8 cellular contexts compared by ENCODE assay signal in genomic region chr2:113325161-113325731, GRCh38. TPM values are rescaled to one million over a fixed set of nuclear protein-coding genes. Genes with fewer than 3 reads are reported as not detected.
A peak's percentile ranks its signal among the peaks of the same experiment; 100 is the strongest.
DNase-seq lines count a peak whose midpoint lies in the region; ATAC-seq and TF ChIP-seq lines count a peak whose summit lies in the region.
"Not testable (repeated sequence)": the region's sequence is repeated elsewhere in the genome, so short reads cannot be mapped to it uniquely, and the experiment has no call there.

No MANE protein-coding gene starts in this region.

- CTCF ChIA-PET in activated naive CD4-positive, alpha-beta T cell treated with anti-CD3 and anti-CD28 coated beads, Interleukin-2, amount 10 ng/mL, durations not matched to agents 7 days and 5 days (lab: Charles Lee), result not testable (repeated sequence)

- peaks cover 9 to 28% (median 20%) of the 10 kb centered on the region in 10 experiments for H3K4me1 ChIP-seq in BLaER1 treated with 17β-estradiol and CSF1 and Interleukin-3, amounts not matched to agents 10 nM and 100 nM
- H3K4me1 ChIP-seq in RWPE2 (ENCODE audit: insufficient read depth, poor library complexity, severe bottlenecking), result peaks cover 27% of the 10 kb centered on the region
- not testable (repeated sequence) for H3K4me1 ChIP-seq in endodermal cell (ENCODE audit: control insufficient read depth, insufficient read depth, low read length)

- H3K4me1 Mint-ChIP-seq in activated naive CD4-positive, alpha-beta T cell treated with anti-CD3 and anti-CD28 coated beads, Interleukin-2, amount 10 ng/mL, durations not matched to agents 7 days and 5 days, result peaks cover 13% of the 10 kb centered on the region
- peaks cover 17% of the 10 kb centered on the region for H3K4me1 Mint-ChIP-seq in endodermal cell
- peaks cover 11 to 14% (median 13%) of the 10 kb centered on the region in 4 donors for H3K4me1 Mint-ChIP-seq in naive thymus-derived CD8-positive, alpha-beta T cell
- peaks cover 18 to 25% of the 10 kb centered on the region in 2 donors for H3K4me1 Mint-ChIP-seq in stimulated activated naive B cell treated with anti-CD40 and anti-IgM and Interleukin-4, amounts not matched to agents 10 μg/mL and 1 μg/mL and 100 μg/mL, for 72 hours

- peak overlapping the region; percentile 32 for H3K4me3 Mint-ChIP-seq in activated naive CD4-positive, alpha-beta T cell treated with anti-CD3 and anti-CD28 coated beads, Interleukin-2, amount 10 ng/mL, durations not matched to agents 7 days and 5 days
- H3K4me3 Mint-ChIP-seq in endodermal cell, result peak overlapping the region; percentile 64
- peak overlapping the region; percentile 64 to 90 (median 74) for H3K4me3 Mint-ChIP-seq in naive thymus-derived CD8-positive, alpha-beta T cell
- peak overlapping the region; percentile 79 to 82 for H3K4me3 Mint-ChIP-seq in stimulated activated naive B cell treated with anti-CD40 and anti-IgM and Interleukin-4, amounts not matched to agents 10 μg/mL and 1 μg/mL and 100 μg/mL, for 72 hours

- peaks cover 55% of the 10 kb centered on the region for H3K27me3 Mint-ChIP-seq in activated naive CD4-positive, alpha-beta T cell treated with anti-CD3 and anti-CD28 coated beads, Interleukin-2, amount 10 ng/mL, durations not matched to agents 7 days and 5 days
- H3K27me3 Mint-ChIP-seq in endodermal cell (ENCODE audit: insufficient read depth), result peaks cover 64% of the 10 kb centered on the region
- H3K27me3 Mint-ChIP-seq in naive thymus-derived CD8-positive, alpha-beta T cell, result peaks cover 0 to 15% (median 2%) of the 10 kb centered on the region in 5 donors
- peaks cover 32 to 39% of the 10 kb centered on the region in 2 donors for H3K27me3 Mint-ChIP-seq in stimulated activated naive B cell treated with anti-CD40 and anti-IgM and Interleukin-4, amounts not matched to agents 10 μg/mL and 1 μg/mL and 100 μg/mL, for 72 hours

- H3K27ac Mint-ChIP-seq in activated naive CD4-positive, alpha-beta T cell treated with anti-CD3 and anti-CD28 coated beads, Interleukin-2, amount 10 ng/mL, durations not matched to agents 7 days and 5 days; stimulated activated naive B cell treated with anti-CD40 and anti-IgM and Interleukin-4, amounts not matched to agents 10 μg/mL and 1 μg/mL and 100 μg/mL, for 72 hours: not testable (repeated sequence)
- H3K27ac Mint-ChIP-seq in endodermal cell, result peak overlapping the region; percentile 48
- peak overlapping the region in 3 of 10 donors; percentile 35 to 72 (median 56) for H3K27ac Mint-ChIP-seq in naive thymus-derived CD8-positive, alpha-beta T cell

- WGBS in endodermal cell (ENCODE audit: insufficient coverage in 1 of 2, insufficient read length in 1 of 2), 2 experiments, result 15 to 36% methylated on average over 3 to 13 of the region's 14 CpGs

- H3K9me3 Mint-ChIP-seq in activated naive CD4-positive, alpha-beta T cell treated with anti-CD3 and anti-CD28 coated beads, Interleukin-2, amount 10 ng/mL, durations not matched to agents 7 days and 5 days; endodermal cell; naive thymus-derived CD8-positive, alpha-beta T cell; stimulated activated naive B cell treated with anti-CD40 and anti-IgM and Interleukin-4, amounts not matched to agents 10 μg/mL and 1 μg/mL and 100 μg/mL, for 72 hours: not testable (repeated sequence)

- H3K4me3 ChIP-seq in BLaER1 treated with 17β-estradiol and CSF1 and Interleukin-3, amounts not matched to agents 10 nM and 100 nM, result peak overlapping the region; percentile 25 to 69 (median 58); a peak in 19 of 20 replicates
- H3K4me3 ChIP-seq in RWPE2 (ENCODE audit: severe bottlenecking) (peak overlapping the region; percentile 33), endodermal cell (ENCODE audit: low read length) (peak overlapping the region; percentile 73), iPS-11a (ENCODE audit: low read depth, low read length) (peak overlapping the region; percentile 27)

- not testable (repeated sequence) for H3K36me3 ChIP-seq in BLaER1 treated with 17β-estradiol and CSF1 and Interleukin-3, amounts not matched to agents 10 nM and 100 nM; RWPE2 (ENCODE audit: low read depth); endodermal cell (ENCODE audit: control insufficient read depth, insufficient read depth, low read length)

- POLR2A ChIA-PET in naive thymus-derived CD8-positive, alpha-beta T cell (lab: Charles Lee), result not testable (repeated sequence)

- peak overlapping the region in 9 of 11 experiments; percentile 61 to 85 (median 81); a peak in 18 of 22 replicates for H3K9ac ChIP-seq in BLaER1 treated with 17β-estradiol and CSF1 and Interleukin-3, amounts not matched to agents 10 nM and 100 nM
- H3K9ac ChIP-seq in endodermal cell (ENCODE audit: extremely low read depth, low read length, poor library complexity, severe bottlenecking), result peak overlapping the region; percentile 11

- DNase-seq in HT1080 (ENCODE audit: low read depth) (peak; percentile 56), endodermal cell (peak; percentile 69)
- DNase-seq in RWPE2 (ENCODE audit: low spot score); activated naive CD4-positive, alpha-beta T cell treated with anti-CD3 and anti-CD28 coated beads, Interleukin-2, amount 10 ng/mL, durations not matched to agents 7 days and 5 days; naive thymus-derived CD8-positive, alpha-beta T cell; stimulated activated naive B cell treated with anti-CD40 and anti-IgM and Interleukin-4, amounts not matched to agents 10 μg/mL and 1 μg/mL and 100 μg/mL, for 72 hours: not testable (repeated sequence)

- not testable (repeated sequence) for H4K20me1 ChIP-seq in BLaER1 treated with 17β-estradiol and CSF1 and Interleukin-3, amounts not matched to agents 10 nM and 100 nM

- H3K4me2 ChIP-seq in BLaER1 treated with 17β-estradiol and CSF1 and Interleukin-3, amounts not matched to agents 10 nM and 100 nM, result peak overlapping the region; percentile 73 to 94 (median 87)

- not testable (repeated sequence) for H3K27me3 ChIP-seq in BLaER1 treated with 17β-estradiol and CSF1 and Interleukin-3, amounts not matched to agents 10 nM and 100 nM; RWPE2 (ENCODE audit: insufficient read depth, poor library complexity, severe bottlenecking)
- peaks cover 38% of the 10 kb centered on the region for H3K27me3 ChIP-seq in endodermal cell (ENCODE audit: control insufficient read depth, insufficient read depth, low read length, poor library complexity, severe bottlenecking)

- peak; percentile 9; the same call in 1 of the 3 replicates for ATAC-seq in RWPE2 (ENCODE audit: low read depth)
- peak; percentile 22 to 35 for ATAC-seq in naive thymus-derived CD8-positive, alpha-beta T cell
- ATAC-seq in stimulated activated naive B cell treated with anti-CD40 and anti-IgM and Interleukin-4, amounts not matched to agents 10 μg/mL and 1 μg/mL and 100 μg/mL, for 72 hours (replicated peaks), result peak in 1 of 2 donors; percentile 6

- not testable (repeated sequence) for H3K36me3 Mint-ChIP-seq in activated naive CD4-positive, alpha-beta T cell treated with anti-CD3 and anti-CD28 coated beads, Interleukin-2, amount 10 ng/mL, durations not matched to agents 7 days and 5 days; endodermal cell (ENCODE audit: low read depth); naive thymus-derived CD8-positive, alpha-beta T cell; stimulated activated naive B cell treated with anti-CD40 and anti-IgM and Interleukin-4, amounts not matched to agents 10 μg/mL and 1 μg/mL and 100 μg/mL, for 72 hours

- TF ChIP-seq CTCF in RWPE2 (IDR thresholded peaks at IDR 0.05; ENCODE audit: poor library complexity, severe bottlenecking); endodermal cell (conservative IDR thresholded peaks at IDR 0.05): not testable (repeated sequence)

- H3K9me3 ChIP-seq in BLaER1 treated with 17β-estradiol and CSF1 and Interleukin-3, amounts not matched to agents 10 nM and 100 nM (replicated peaks in 1 of 11); RWPE2 (ENCODE audit: severe bottlenecking); endodermal cell (ENCODE audit: control insufficient read depth, low read length): not testable (repeated sequence)

- peak overlapping the region in 9 of 11 experiments; percentile 45 to 94 (median 89); a peak in 17 of 22 replicates for H3K27ac ChIP-seq in BLaER1 treated with 17β-estradiol and CSF1 and Interleukin-3, amounts not matched to agents 10 nM and 100 nM
- H3K27ac ChIP-seq in RWPE2 (ENCODE audit: poor library complexity, severe bottlenecking) (peak overlapping the region; percentile 100), endodermal cell (ENCODE audit: low read depth, low read length) (peak overlapping the region; percentile 60)

RNA-seq across cellular contexts. Expression of gene PAX8, which starts 46.5 kb away (rescaled TPM):
- 5.9 and 11.3 TPM in 2 replicates for total RNA-seq in HT1080 (2014; rRNA removed; shearing (Covaris generic))
- 1.4 and 1.9 TPM in 2 replicates for polyA plus RNA-seq in HT1080 (2015; cell fraction: cytosol; rRNA removed)
- polyA plus RNA-seq in HT1080 (2015; cell fraction: nucleus; rRNA removed), result 3.0 and 5.7 TPM in 2 replicates
- total RNA-seq in endodermal cell, result under 1 TPM; 0.09 to 0.11 TPM
- 5.7 TPM for polyA plus RNA-seq in endodermal cell (2013, experiment 1 of 2)
- polyA plus RNA-seq in endodermal cell (2013, experiment 2 of 2), result 6.3 TPM
- total RNA-seq in naive thymus-derived CD8-positive, alpha-beta T cell, result 1 to 10 TPM in 1 of 2 experiments, under 1 TPM in 1; 0.82 to 1.6 TPM
- polyA plus RNA-seq in naive thymus-derived CD8-positive, alpha-beta T cell, result under 1 TPM; 0.52 to 0.73 (median 0.68) TPM
